ENCODE assay signal across 18 cellular contexts in genomic region chr1:56265205-56265604, GRCh38.
"Had no signal": no experiment of that assay in that cellular context is flagged by ENCODE, and none has a peak within 500 bp of the region (broad histone marks: within the 10 kb centered on the region; RNA-seq: fewer than 3 reads in every experiment).

No MANE protein-coding gene starts in this region.

- DNase-seq: islet precursor cell; left ventricle myocardium inferior; mesendoderm; naive B cell; natural killer cell; nephron progenitor cell; occipital lobe; right lobe of liver; stimulated activated CD4-positive, alpha-beta T cell treated with anti-CD3 and anti-CD28 coated beads, Interleukin-15, amount 100 ng/mL, for 24 hours; stimulated activated CD4-positive, alpha-beta T cell treated with anti-CD3 and anti-CD28 coated beads, Interleukin-2, amount 100 ng/mL, for 24 hours; stimulated activated CD4-positive, alpha-beta T cell treated with anti-CD3 and anti-CD28 coated beads, Interleukin-4, amount 100 ng/mL, for 1 hour; stimulated activated naive CD4-positive, alpha-beta T cell treated with Interleukin-2 at 50 U/mL for 16 hours; stimulated activated naive CD8-positive, alpha-beta T cell treated with anti-CD3 and anti-CD28 coated beads, Interleukin-15, amount 100 ng/mL, for 72 hours; substantia nigra; uterus had no signal

- H3K4me1 Mint-ChIP-seq: naive B cell; natural killer cell; nephron progenitor cell; neural progenitor cell; stimulated activated naive CD8-positive, alpha-beta T cell treated with anti-CD3 and anti-CD28 coated beads, Interleukin-15, amount 100 ng/mL, for 72 hours had no signal

- H3K36me3 Mint-ChIP-seq: mesothelial cell of epicardium, natural killer cell, neural progenitor cell, type B pancreatic cell had no signal

- H3K27ac Mint-ChIP-seq: mesothelial cell of epicardium; natural killer cell; nephron progenitor cell; neural progenitor cell; stimulated activated naive CD8-positive, alpha-beta T cell treated with anti-CD3 and anti-CD28 coated beads, Interleukin-15, amount 100 ng/mL, for 72 hours; type B pancreatic cell had no signal

- H3K4me3 Mint-ChIP-seq: mesothelial cell of epicardium; naive B cell; natural killer cell; nephron progenitor cell; neural progenitor cell; stimulated activated naive CD8-positive, alpha-beta T cell treated with anti-CD3 and anti-CD28 coated beads, Interleukin-15, amount 100 ng/mL, for 72 hours; type B pancreatic cell had no signal

- H3K27me3 Mint-ChIP-seq: stimulated activated naive CD8-positive, alpha-beta T cell treated with anti-CD3 and anti-CD28 coated beads, Interleukin-15, amount 100 ng/mL, for 72 hours; type B pancreatic cell had no signal

- ATAC-seq: natural killer cell; right lobe of liver; stimulated activated naive CD8-positive, alpha-beta T cell treated with anti-CD3 and anti-CD28 coated beads, Interleukin-15, amount 100 ng/mL, for 72 hours had no signal
